ENCODE assay signal across 8 cellular contexts in genomic region chr7:132580717-132581285, GRCh38. TPM values are rescaled to one million over a fixed set of nuclear protein-coding genes. Genes with fewer than 3 reads are reported as not detected.
DNase-seq lines count a peak whose midpoint lies in the region; ATAC-seq and TF ChIP-seq lines count a peak whose summit lies in the region.

No MANE protein-coding gene starts in this region.

- POLR2A ChIA-PET in CD4-positive, alpha-beta T cell (lab: Charles Lee) = interaction anchor here (0.6 to 1.2 kb wide), 2 partner anchors 151 to 187 kb away, joined by 3 to 7 read pairs; no protein-coding TSS in a partner anchor

- no peaks in the 10 kb centered on the region for H3K9me3 ChIP-seq in CD4-positive, alpha-beta T cell (ENCODE audit: control insufficient read depth, low read length)
- H3K9me3 ChIP-seq in Loucy (ENCODE audit: insufficient read depth, low read depth, low read length) (no peaks in the 10 kb centered on the region), prostate gland (no peaks in the 10 kb centered on the region), uterus (no peaks in the 10 kb centered on the region)

- H3K4me1 ChIP-seq in Loucy (ENCODE audit: insufficient read depth, low read length, poor library complexity, severe bottlenecking) (peaks cover 3% of the 10 kb centered on the region), prostate gland (replicated peaks) (peaks cover under 1% of the 10 kb centered on the region), uterus (no peaks in the 10 kb centered on the region)

- TF ChIP-seq POLR2A in prostate gland (IDR thresholded peaks at IDR 0.05) = no peak
- no peak for TF ChIP-seq POLR2A in uterus (IDR thresholded peaks at IDR 0.05)

- peaks cover 51% of the 10 kb centered on the region for H3K27me3 Mint-ChIP-seq in CD4-positive, alpha-beta T cell
- peaks cover 70% of the 10 kb centered on the region for H3K27me3 Mint-ChIP-seq in activated naive CD4-positive, alpha-beta T cell treated with anti-CD3 and anti-CD28 coated beads, Interleukin-2, amount 10 ng/mL, durations not matched to agents 7 days and 5 days

- intact Hi-C loops in CD4-positive, alpha-beta T cell (cut with DNase I, micrococcal nuclease) = loop anchor here (1.0 to 5.0 kb wide), 3 partner anchors 186 to 894 kb away; no protein-coding TSS in a partner anchor
- intact Hi-C loops in head of caudate nucleus (cut with DNase I) = loop anchor here (5.0 to 10.0 kb wide), 2 partner anchors 264 to 636 kb away; no protein-coding TSS in a partner anchor
- intact Hi-C loops in prostate gland (cut with DNase I) = loop anchor here (1.0 to 5.0 kb wide), 3 partner anchors 262 to 894 kb away; no protein-coding TSS in a partner anchor
- intact Hi-C loops in uterus (cut with DNase I; ENCODE audit: low total_unique reads) = no loop called here

- no peak overlapping the region for H3K4me3 Mint-ChIP-seq in CD4-positive, alpha-beta T cell
- no peak overlapping the region for H3K4me3 Mint-ChIP-seq in activated naive CD4-positive, alpha-beta T cell treated with anti-CD3 and anti-CD28 coated beads, Interleukin-2, amount 10 ng/mL, durations not matched to agents 7 days and 5 days

- peaks cover 36% of the 10 kb centered on the region for H3K27me3 ChIP-seq in CD4-positive, alpha-beta T cell (ENCODE audit: control insufficient read depth, insufficient read depth, low read length)
- peaks cover 9% of the 10 kb centered on the region for H3K27me3 ChIP-seq in Loucy (ENCODE audit: insufficient read depth, low read length, poor library complexity, severe bottlenecking)
- no peaks in the 10 kb centered on the region for H3K27me3 ChIP-seq in prostate gland (replicated peaks; ENCODE audit: insufficient read depth)
- H3K27me3 ChIP-seq in uterus = no peaks in the 10 kb centered on the region

- no peak overlapping the region for H3K4me3 ChIP-seq in Loucy (ENCODE audit: low read length, poor library complexity, severe bottlenecking)
- H3K4me3 ChIP-seq in prostate gland = no peak overlapping the region
- no peak overlapping the region for H3K4me3 ChIP-seq in uterus

- no peak overlapping the region for H3K4me2 ChIP-seq in Loucy (ENCODE audit: low read depth, low read length, poor library complexity, severe bottlenecking)

- no peaks in the 10 kb centered on the region for H3K9me3 Mint-ChIP-seq in CD4-positive, alpha-beta T cell
- H3K9me3 Mint-ChIP-seq in activated naive CD4-positive, alpha-beta T cell treated with anti-CD3 and anti-CD28 coated beads, Interleukin-2, amount 10 ng/mL, durations not matched to agents 7 days and 5 days = no peaks in the 10 kb centered on the region

- H3K36me3 Mint-ChIP-seq in CD4-positive, alpha-beta T cell (ENCODE audit: low read depth) = no peaks in the 10 kb centered on the region
- H3K36me3 Mint-ChIP-seq in activated naive CD4-positive, alpha-beta T cell treated with anti-CD3 and anti-CD28 coated beads, Interleukin-2, amount 10 ng/mL, durations not matched to agents 7 days and 5 days = peaks cover 1% of the 10 kb centered on the region

- WGBS in prostate gland = 19% methylated on average over 4 of the region's 4 CpGs

- H3K27ac Mint-ChIP-seq in CD4-positive, alpha-beta T cell = no peak overlapping the region
- H3K27ac Mint-ChIP-seq in activated naive CD4-positive, alpha-beta T cell treated with anti-CD3 and anti-CD28 coated beads, Interleukin-2, amount 10 ng/mL, durations not matched to agents 7 days and 5 days = no peak overlapping the region

- CTCF ChIA-PET in CD4-positive, alpha-beta T cell (lab: Charles Lee) = interaction anchor here (1.1 to 4.0 kb wide), 6 partner anchors 182 to 892 kb away, joined by 3 to 70 read pairs (median 4); no protein-coding TSS in a partner anchor
- CTCF ChIA-PET in activated naive CD4-positive, alpha-beta T cell treated with anti-CD3 and anti-CD28 coated beads, Interleukin-2, amount 10 ng/mL, durations not matched to agents 7 days and 5 days (lab: Charles Lee) = interaction anchor here (0.6 to 9.9 kb wide), 50 partner anchors 9 to 891 kb away, joined by 3 to 240 read pairs (median 5); no protein-coding TSS in a partner anchor

- no peaks in the 10 kb centered on the region for H3K79me2 ChIP-seq in Loucy (ENCODE audit: insufficient read depth, low read length)

- peaks cover 12% of the 10 kb centered on the region for H3K4me1 Mint-ChIP-seq in CD4-positive, alpha-beta T cell (ENCODE audit: low read depth)
- peaks cover 13% of the 10 kb centered on the region for H3K4me1 Mint-ChIP-seq in activated naive CD4-positive, alpha-beta T cell treated with anti-CD3 and anti-CD28 coated beads, Interleukin-2, amount 10 ng/mL, durations not matched to agents 7 days and 5 days

- no peaks in the 10 kb centered on the region for H3F3A ChIP-seq in Loucy (ENCODE audit: low read depth)

- H3K36me3 ChIP-seq in Loucy (ENCODE audit: insufficient read depth, low read length) (no peaks in the 10 kb centered on the region), prostate gland (no peaks in the 10 kb centered on the region), uterus (no peaks in the 10 kb centered on the region)

- no peak overlapping the region for H3K27ac ChIP-seq in CD4-positive, alpha-beta T cell (ENCODE audit: low read depth, low read length)
- no peak overlapping the region for H3K27ac ChIP-seq in prostate gland
- no peak overlapping the region for H3K27ac ChIP-seq in uterus

- no peak overlapping the region for H2AFZ ChIP-seq in Loucy (ENCODE audit: low read length)

- no peak overlapping the region for H3K9ac ChIP-seq in Loucy (ENCODE audit: low read depth, low read length, poor library complexity, severe bottlenecking)

- peak; percentile 43 to 62 (median 54) for DNase-seq in CD4-positive, alpha-beta T cell
- DNase-seq in SHP77 (lab: John Stamatoyannopoulos, UW) (peak; percentile 61 to 68), head of caudate nucleus (peak; percentile 56 to 92 (median 80)), prostate gland (ENCODE audit: low spot score) (peak; percentile 76), uterus (peak; percentile 74 to 88)
- DNase-seq in activated naive CD4-positive, alpha-beta T cell treated with anti-CD3 and anti-CD28 coated beads, Interleukin-2, amount 10 ng/mL, durations not matched to agents 7 days and 5 days = peak; percentile 87

- no peaks in the 10 kb centered on the region for H3K9me2 ChIP-seq in Loucy (replicated peaks; ENCODE audit: low read depth, low read length)

- peak; percentile 75 for ATAC-seq in CD4-positive, alpha-beta T cell (ENCODE audit: poor library complexity)
- ATAC-seq in GM19467 (IDR thresholded peaks at IDR 0.05; ENCODE audit: unreplicated experiment) = peak; percentile 59

- peak; percentile 80 for TF ChIP-seq CTCF in CD4-positive, alpha-beta T cell (IDR thresholded peaks at IDR 0.05)
- TF ChIP-seq CTCF in Loucy (conservative IDR thresholded peaks at IDR 0.05; ENCODE audit: low read length) (peak; percentile 89), prostate gland (IDR thresholded peaks at IDR 0.05) (peak; percentile 68 to 84 (median 76)), uterus (IDR thresholded peaks at IDR 0.05) (peak; percentile 77 to 84 (median 82))

- no peaks in the 10 kb centered on the region for H4K20me1 ChIP-seq in Loucy (ENCODE audit: insufficient read depth, low read length, poor library complexity, severe bottlenecking)

RNA-seq across cellular contexts. Expression of gene PLXNA4, which starts 4.5 kb away (rescaled TPM):
- total RNA-seq in CD4-positive, alpha-beta T cell = under 1 TPM; 0.75 to 0.85 TPM
- total RNA-seq in prostate gland (1 to 10 TPM in 1 of 2 donors, under 1 TPM in 1; 0.41 to 2.8 TPM), uterus (10 to 100 TPM in 1 of 4 donors, 1 to 10 TPM in 3; 4.1 to 16.5 (median 7.7) TPM)
